24 cellular contexts compared by ENCODE assay signal in the genomic region with DNA sequence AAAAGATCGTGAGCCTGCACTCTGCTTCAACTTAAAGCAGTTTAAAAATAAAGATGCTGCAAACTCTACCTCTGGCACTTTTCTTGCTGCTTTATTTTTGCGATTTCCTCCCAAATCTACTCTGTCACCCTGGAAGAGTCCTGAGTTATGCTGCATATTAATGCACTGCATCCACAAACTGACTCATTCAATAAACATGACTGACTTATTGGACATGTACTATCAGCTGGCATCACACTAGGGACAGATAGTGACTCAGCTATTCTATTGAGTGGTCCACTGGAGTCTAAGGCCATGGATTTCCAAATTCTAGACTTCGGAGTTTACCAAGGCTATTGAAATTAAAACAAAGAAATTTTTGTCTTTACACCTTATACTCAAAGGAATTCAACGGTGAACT.
DNase-seq lines count a peak whose midpoint lies in the region; ATAC-seq, FAIRE-seq and TF ChIP-seq lines count a peak whose summit lies in the region.
"Had no signal": no experiment of that assay in that cellular context is flagged by ENCODE, and none has a peak within 500 bp of the region (broad histone marks: within the 10 kb centered on the region; RNA-seq: fewer than 3 reads in every experiment).

No MANE protein-coding gene starts in this region.

- in situ Hi-C loops in mammary epithelial cell (cut with MboI; ENCODE audit: low sequenced_read_pairs in 2 of 2), result loop anchor here (10.0 to 25.0 kb wide), 3 partner anchors 274 to 424 kb away; no protein-coding TSS in a partner anchor

- TF ChIP-seq CTCF in MCF 10A (IDR thresholded peaks at IDR 0.05; ENCODE audit: unreplicated experiment), result no peak
- no peak for TF ChIP-seq CTCF in mammary epithelial cell (conservative IDR thresholded peaks at IDR 0.05 in 1 of 2, IDR thresholded peaks at IDR 0.05 in 1 of 2; ENCODE audit: extremely low read depth in 1 of 2, insufficient read depth in 1 of 2, low read depth in 1 of 2, low read length in 2 of 2)
- no peak for TF ChIP-seq CTCF in PC-3 (conservative IDR thresholded peaks at IDR 0.05; ENCODE audit: low read depth, low read length)
- no peak for TF ChIP-seq CTCF in fibroblast of mammary gland (conservative IDR thresholded peaks at IDR 0.05; ENCODE audit: control insufficient read depth, insufficient read depth, low read depth, low read length)

- CTCF ChIA-PET in MCF 10A (lab: Yijun Ruan, JAX) (no interaction called here), mammary epithelial cell (lab: Charles Lee; ENCODE audit: low non-redundant PET) (no interaction called here), PC-3 (lab: Charles Lee) (interaction anchor here (0.6 kb wide), 1 partner anchor 255 kb away, joined by 5 read pairs; no protein-coding TSS in a partner anchor)

- H2AFZ ChIP-seq in mammary epithelial cell (ENCODE audit: low read depth, low read length) (no peak overlapping the region), PC-3 (ENCODE audit: low read length) (no peak overlapping the region)

- FAIRE-seq in urothelium cell line (lab: Jason Lieb, UNC), result no peak

- ATAC-seq in PC-3, result peak; percentile 89
- no peak for ATAC-seq in HG02884 (IDR thresholded peaks at IDR 0.05; ENCODE audit: unreplicated experiment)
- ATAC-seq in HG03442 (IDR thresholded peaks at IDR 0.05; ENCODE audit: unreplicated experiment), result no peak

- H3K27ac Mint-ChIP-seq in MCF 10A (ENCODE audit: low read depth, unreplicated experiment), result no peak overlapping the region
- H3K27ac Mint-ChIP-seq: activated CD4-positive, alpha-beta memory T cell treated with anti-CD3 and anti-CD28 coated beads, Interleukin-2, amount 10 ng/mL, durations not matched to agents 7 days and 5 days; activated naive CD8-positive, alpha-beta T cell; activated T-cell treated with anti-CD3 and anti-CD28 coated beads, Interleukin-2, amount 50 U/mL, for 24 hours; CD14-positive monocyte had no signal

- H3K9me3 Mint-ChIP-seq in MCF 10A (ENCODE audit: unreplicated experiment), result no peaks in the 10 kb centered on the region
- H3K9me3 Mint-ChIP-seq: activated CD4-positive, alpha-beta memory T cell treated with anti-CD3 and anti-CD28 coated beads, Interleukin-2, amount 10 ng/mL, durations not matched to agents 7 days and 5 days; activated T-cell treated with anti-CD3 and anti-CD28 coated beads, Interleukin-2, amount 50 U/mL, for 24 hours; CD14-positive monocyte had no signal

- H3K9ac ChIP-seq in mammary epithelial cell (ENCODE audit: insufficient read depth, low read length), result no peak overlapping the region
- H3K9ac ChIP-seq in PC-3 (ENCODE audit: low read length), result no peak overlapping the region

- H3K4me3 Mint-ChIP-seq in MCF 10A (ENCODE audit: unreplicated experiment), result no peak overlapping the region
- H3K4me3 Mint-ChIP-seq: activated CD4-positive, alpha-beta memory T cell treated with anti-CD3 and anti-CD28 coated beads, Interleukin-2, amount 10 ng/mL, durations not matched to agents 7 days and 5 days; activated naive CD8-positive, alpha-beta T cell; activated T-cell treated with anti-CD3 and anti-CD28 coated beads, Interleukin-2, amount 50 U/mL, for 24 hours; CD14-positive monocyte had no signal

- H3K4me1 Mint-ChIP-seq in MCF 10A (ENCODE audit: insufficient read depth, unreplicated experiment), result peaks cover 6% of the 10 kb centered on the region
- H3K4me1 Mint-ChIP-seq: activated CD4-positive, alpha-beta memory T cell treated with anti-CD3 and anti-CD28 coated beads, Interleukin-2, amount 10 ng/mL, durations not matched to agents 7 days and 5 days; CD14-positive monocyte had no signal

- H3K9me2 ChIP-seq in PC-3 (replicated peaks; ENCODE audit: low read length), result no peaks in the 10 kb centered on the region

- H3K27me3 Mint-ChIP-seq in MCF 10A (ENCODE audit: insufficient read depth, unreplicated experiment), result no peaks in the 10 kb centered on the region
- H3K27me3 Mint-ChIP-seq: activated CD4-positive, alpha-beta memory T cell treated with anti-CD3 and anti-CD28 coated beads, Interleukin-2, amount 10 ng/mL, durations not matched to agents 7 days and 5 days; activated naive CD8-positive, alpha-beta T cell; activated T-cell treated with anti-CD3 and anti-CD28 coated beads, Interleukin-2, amount 50 U/mL, for 24 hours had no signal

- peak; percentile 54 for DNase-seq in MCF 10A (ENCODE audit: unreplicated experiment)
- DNase-seq in mammary epithelial cell, result no peak
- peak; percentile 81 for DNase-seq in PC-3
- peak; percentile 83 for DNase-seq in fibroblast of mammary gland (ENCODE audit: low read depth)
- DNase-seq in urothelium cell line (ENCODE audit: low spot score), result peak; percentile 7
- no peak for DNase-seq in stimulated activated CD4-positive, alpha-beta T cell treated with anti-CD3 and anti-CD28 coated beads, Interleukin-15, amount 100 ng/mL, for 24 hours
- DNase-seq: 8988T; activated CD4-positive, alpha-beta memory T cell treated with anti-CD3 and anti-CD28 coated beads, Interleukin-2, amount 10 ng/mL, durations not matched to agents 7 days and 5 days; activated T-cell treated with anti-CD3 and anti-CD28 coated beads, Interleukin-2, amount 50 U/mL, for 24 hours; DMS79; H7; NCI-H1417 treated with DMSO at 0.1 percent for 48 hours; NK-92 treated with Interleukin-12 subunit alpha and Interleukin-12 subunit beta, amount 100 ng/mL, for 24 hours; ovary; small intestine; T-helper 1 cell; testis; WERI-Rb-1 had no signal

- H3K36me3 Mint-ChIP-seq in MCF 10A (ENCODE audit: insufficient read depth, unreplicated experiment), result no peaks in the 10 kb centered on the region
- H3K36me3 Mint-ChIP-seq: activated naive CD8-positive, alpha-beta T cell; CD14-positive monocyte had no signal

- no peaks in the 10 kb centered on the region for H3K4me1 ChIP-seq in mammary epithelial cell (ENCODE audit: insufficient read depth, low read length)
- peaks cover 11% of the 10 kb centered on the region for H3K4me1 ChIP-seq in PC-3 (ENCODE audit: insufficient read depth, low read length)
- H3K4me1 ChIP-seq: breast epithelium, testis had no signal

- BruUV-seq in MCF 10A (replicated peaks; lab: Mats Ljungman, UMichigan) (no TSS peak), mammary epithelial cell (replicated peaks; lab: Mats Ljungman, UMichigan) (no TSS peak), PC-3 (replicated peaks; lab: Mats Ljungman, UMichigan) (no TSS peak)

- no peaks in the 10 kb centered on the region for H4K20me1 ChIP-seq in mammary epithelial cell (ENCODE audit: insufficient read depth, low read length)
- H4K20me1 ChIP-seq in PC-3 (ENCODE audit: low read length), result no peaks in the 10 kb centered on the region

- WGBS in mammary epithelial cell (ENCODE audit: low coverage, missing lambda C conversion rate), result 93% methylated on average over 4 of the region's 4 CpGs

- POLR2A ChIA-PET in MCF 10A (lab: Yijun Ruan, JAX), result no interaction called here
- POLR2A ChIA-PET in PC-3 (lab: Charles Lee; ENCODE audit: unreplicated experiment), result interaction anchor here (0.6 kb wide), 1 partner anchor 9 kb away, joined by 5 read pairs; no protein-coding TSS in a partner anchor

- H3K4me2 ChIP-seq in mammary epithelial cell (ENCODE audit: insufficient read depth, low read depth, low read length) (no peak overlapping the region), PC-3 (ENCODE audit: low read length) (peak overlapping the region; percentile 9; the same call in 1 of the 2 replicates)

- intact Hi-C loops in MCF 10A (cut with micrococcal nuclease), result no loop called here
- intact Hi-C loops in mammary epithelial cell (cut with micrococcal nuclease), result loop anchor here (5.0 kb wide), 2 partner anchors 164 to 419 kb away; no protein-coding TSS in a partner anchor
- intact Hi-C loops in PC-3 (cut with micrococcal nuclease), result no loop called here

- H3K9me3 ChIP-seq in mammary epithelial cell (replicated peaks; ENCODE audit: insufficient read depth, low read length), result no peaks in the 10 kb centered on the region
- H3K9me3 ChIP-seq in PC-3 (ENCODE audit: low read length), result no peaks in the 10 kb centered on the region
- H3K9me3 ChIP-seq: breast epithelium, ovary, testis had no signal

- dilution Hi-C loops in mammary epithelial cell (cut with HindIII; ENCODE audit: low sequenced_read_pairs), result no loop called here

- no peaks in the 10 kb centered on the region for H3F3A ChIP-seq in PC-3 (ENCODE audit: low read length, unreplicated experiment)

- no peak overlapping the region for H3K27ac ChIP-seq in mammary epithelial cell (ENCODE audit: insufficient read depth, low read depth, low read length)
- H3K27ac ChIP-seq in PC-3 (ENCODE audit: low read length), result 0 out of 2 replicates have a peak overlapping the region, but pooled peaks have one; percentile 5
- H3K27ac ChIP-seq: breast epithelium, HL-60, ovary, testis, WERI-Rb-1 had no signal

- no peak overlapping the region for H3K4me3 ChIP-seq in mammary epithelial cell (replicated peaks in 1 of 3; ENCODE audit: insufficient read depth in 1 of 3, low read depth in 2 of 3, low read length in 3 of 3)
- H3K4me3 ChIP-seq in PC-3 (ENCODE audit: low read length), result no peak overlapping the region
- H3K4me3 ChIP-seq in fibroblast of mammary gland (ENCODE audit: control insufficient read depth, low read depth, low read length), result no peak overlapping the region
- H3K4me3 ChIP-seq: breast epithelium, ovary, testis had no signal

- no peaks in the 10 kb centered on the region for H3K79me2 ChIP-seq in mammary epithelial cell (ENCODE audit: insufficient read depth, low read length)
- H3K79me2 ChIP-seq in PC-3 (ENCODE audit: low read length), result no peaks in the 10 kb centered on the region

- H3K27me3 ChIP-seq in mammary epithelial cell (ENCODE audit: insufficient read depth, low read length) (no peaks in the 10 kb centered on the region), PC-3 (ENCODE audit: low read length) (no peaks in the 10 kb centered on the region)
- H3K27me3 ChIP-seq: breast epithelium, ovary, testis had no signal

- H3K36me3 ChIP-seq in mammary epithelial cell (ENCODE audit: insufficient read depth, low read length) (no peaks in the 10 kb centered on the region), PC-3 (ENCODE audit: low read depth, low read length) (no peaks in the 10 kb centered on the region)
- H3K36me3 ChIP-seq: breast epithelium, ovary, WERI-Rb-1 had no signal

Comparison
In these comparisons a context has a peak if more than half of its experiments do, and no peak if none do; other contexts are left out.
1. DNase-seq: peak in MCF 10A (single experiment), PC-3 (single experiment), fibroblast of mammary gland (single experiment) and urothelium cell line (single experiment); none in mammary epithelial cell (single experiment) and stimulated activated CD4-positive, alpha-beta T cell treated with anti-CD3 and anti-CD28 coated beads, Interleukin-15, amount 100 ng/mL, for 24 hours (single experiment).